In genomic region chr14:75646762-75647161, GRCh38 we compare ENCODE assay signal across 20 cellular contexts. TPM values are rescaled to one million over a fixed set of nuclear protein-coding genes. Genes with fewer than 3 reads are reported as not detected.
DNase-seq lines count a peak whose midpoint lies in the region; ATAC-seq and TF ChIP-seq lines count a peak whose summit lies in the region.
"Had no signal": no experiment of that assay in that cellular context is flagged by ENCODE, and none has a peak within 500 bp of the region (broad histone marks: within the 10 kb centered on the region; RNA-seq: fewer than 3 reads in every experiment).

No MANE protein-coding gene starts in this region.

- CTCF ChIA-PET in HCT116 (lab: Charles Lee) (interaction anchor here (0.6 to 1.1 kb wide), 2 partner anchors 9 to 71 kb away, joined by 3 to 4 read pairs; no protein-coding TSS in a partner anchor), mammary epithelial cell (lab: Charles Lee; ENCODE audit: low non-redundant PET) (no interaction called here)

- H3K9me3 ChIP-seq in HCT116 (ENCODE audit: control insufficient read depth in 1 of 2, insufficient read depth in 1 of 2, low read depth in 1 of 2, low read length in 2 of 2) = no peaks in the 10 kb centered on the region
- no peaks in the 10 kb centered on the region for H3K9me3 ChIP-seq in mammary epithelial cell (replicated peaks; ENCODE audit: insufficient read depth, low read length)
- no peaks in the 10 kb centered on the region for H3K9me3 ChIP-seq in right lobe of liver
- H3K9me3 ChIP-seq in subcutaneous abdominal adipose tissue (ENCODE audit: control insufficient read depth in 5 of 5, low read length in 5 of 5) = no peaks in the 10 kb centered on the region
- H3K9me3 ChIP-seq: psoas muscle, uterus had no signal

- H3K4me3 ChIP-seq in HCT116 (replicated peaks in 1 of 2; ENCODE audit: low read depth in 1 of 2, low read length in 2 of 2) = no peak overlapping the region
- no peak overlapping the region for H3K4me3 ChIP-seq in mammary epithelial cell (replicated peaks in 1 of 3; ENCODE audit: insufficient read depth in 1 of 3, low read depth in 2 of 3, low read length in 3 of 3)
- no peak overlapping the region for H3K4me3 ChIP-seq in right lobe of liver
- no peak overlapping the region for H3K4me3 ChIP-seq in subcutaneous abdominal adipose tissue (ENCODE audit: low read depth in 1 of 5, low read length in 5 of 5)
- H3K4me3 ChIP-seq: dorsolateral prefrontal cortex, psoas muscle, uterus had no signal

- in situ Hi-C loops in mammary epithelial cell (cut with MboI; ENCODE audit: low sequenced_read_pairs in 2 of 2) = loop anchor here in 1 of 2 donors (5.0 kb wide), 1 partner anchor 69 kb away; the partner anchor contains the start of gene FLVCR2

- no peaks in the 10 kb centered on the region for H3K27me3 ChIP-seq in HCT116 (ENCODE audit: insufficient read depth, low read length)
- H3K27me3 ChIP-seq in mammary epithelial cell (ENCODE audit: insufficient read depth, low read length) = no peaks in the 10 kb centered on the region
- no peaks in the 10 kb centered on the region for H3K27me3 ChIP-seq in right lobe of liver
- H3K27me3 ChIP-seq in subcutaneous abdominal adipose tissue (ENCODE audit: control insufficient read depth in 5 of 5, insufficient read depth in 4 of 5, low read length in 5 of 5) = no peaks in the 10 kb centered on the region
- H3K27me3 ChIP-seq: dorsolateral prefrontal cortex, uterus had no signal

- BruUV-seq in HCT116 (replicated peaks; lab: Mats Ljungman, UMichigan) (no TSS peak), mammary epithelial cell (replicated peaks; lab: Mats Ljungman, UMichigan) (no TSS peak)

- H3K4me2 ChIP-seq in HCT116 (ENCODE audit: low read length) = peak overlapping the region; percentile 22; the same call in 1 of the 2 replicates
- no peak overlapping the region for H3K4me2 ChIP-seq in mammary epithelial cell (ENCODE audit: insufficient read depth, low read depth, low read length)

- no peak for ATAC-seq in HCT116
- ATAC-seq in right lobe of liver = peak; percentile 45 to 59 (median 52)
- ATAC-seq in activated CD4-positive, CD25-positive, alpha-beta regulatory T cell treated with anti-CD3 and anti-CD28 coated beads, Interleukin-2, amount 50 U/mL, for 24 hours = no peak
- ATAC-seq: activated CD8-positive, alpha-beta memory T cell treated with anti-CD3 and anti-CD28 coated beads, Interleukin-2, amount 10 ng/mL, durations not matched to agents 7 days and 5 days; activated naive CD8-positive, alpha-beta T cell treated with anti-CD3 and anti-CD28 coated beads, Interleukin-2, amount 50 U/mL, for 24 hours had no signal

- no peak for DNase-seq in HCT116 (ENCODE audit: low read depth, low spot score)
- no peak for DNase-seq in mammary epithelial cell
- DNase-seq in right lobe of liver = peak; percentile 39 to 77 (median 72)
- no peak for DNase-seq in activated CD8-positive, alpha-beta memory T cell treated with anti-CD3 and anti-CD28 coated beads, Interleukin-2, amount 50 U/mL, for 4 hours
- DNase-seq in activated gamma-delta T cell treated with Interleukin-2 at 50 U/mL for 16 hours = no peak
- no peak for DNase-seq in NCI-H1436 treated with DMSO at 0.1 percent for 48 hours (lab: John Stamatoyannopoulos, UW)
- DNase-seq: activated CD4-positive, alpha-beta T cell treated with anti-CD3 and anti-CD28 coated beads, Interleukin-2, amount 10 ng/mL, durations not matched to agents 24 days and 14 days; activated CD8-positive, alpha-beta memory T cell treated with anti-CD3 and anti-CD28 coated beads, Interleukin-2, amount 10 ng/mL, durations not matched to agents 7 days and 5 days; activated naive CD8-positive, alpha-beta T cell treated with anti-CD3 and anti-CD28 coated beads, Interleukin-2, amount 50 U/mL, for 24 hours; CD4-positive, CD25-positive, alpha-beta regulatory T cell; dorsolateral prefrontal cortex; GF-D8; midbrain; NCI-H2171; NCI-H526; Right ventricle myocardium superior; uterus had no signal

- H3K79me2 ChIP-seq in HCT116 (ENCODE audit: insufficient read depth, low read length) (no peaks in the 10 kb centered on the region), mammary epithelial cell (ENCODE audit: insufficient read depth, low read length) (no peaks in the 10 kb centered on the region)

- intact Hi-C loops in HCT116 (cut with micrococcal nuclease) = no loop called here
- intact Hi-C loops in mammary epithelial cell (cut with micrococcal nuclease) = no loop called here
- intact Hi-C loops in right lobe of liver (cut with DNase I) = loop anchor here in 1 of 2 donors (5.0 kb wide), 1 partner anchor 64 kb away; no protein-coding TSS in a partner anchor

- WGBS in mammary epithelial cell (ENCODE audit: low coverage, missing lambda C conversion rate) = 98% methylated on average over 6 of the region's 6 CpGs
- WGBS in right lobe of liver (ENCODE audit: insufficient coverage, low coverage, low lambda C conversion rate, missing lambda C conversion rate) = 24% methylated on average over 5 of the region's 6 CpGs

- H4K20me1 ChIP-seq in HCT116 (ENCODE audit: insufficient read depth) = no peaks in the 10 kb centered on the region
- H4K20me1 ChIP-seq in mammary epithelial cell (ENCODE audit: insufficient read depth, low read length) = no peaks in the 10 kb centered on the region

- RAD21 ChIA-PET in HCT116 (lab: Charles Lee; ENCODE audit: low non-redundant PET in 1 of 2, low total read pairs in 2 of 2, uncharacterized antibody in 2 of 2, unreplicated experiment in 2 of 2) = no interaction called here

- dilution Hi-C loops in mammary epithelial cell (cut with HindIII; ENCODE audit: low sequenced_read_pairs) = loop anchor here (5.0 kb wide), 1 partner anchor 54 kb away; no protein-coding TSS in a partner anchor

- no peak for TF ChIP-seq POLR2A in HCT116 (IDR thresholded peaks at IDR 0.05; ENCODE audit: borderline replicate concordance, extremely low read depth, insufficient read depth, insufficient read length)
- no peak for TF ChIP-seq POLR2A in right lobe of liver (IDR thresholded peaks at IDR 0.05)

- H3K36me3 ChIP-seq in HCT116 (ENCODE audit: control insufficient read depth in 1 of 2, insufficient read depth in 2 of 2, low read length in 2 of 2) (peaks cover 0 to 10% of the 10 kb centered on the region in 2 experiments; a peak in 1 of 4 replicates), mammary epithelial cell (ENCODE audit: insufficient read depth, low read length) (peaks cover 19% of the 10 kb centered on the region), right lobe of liver (peaks cover 0 to 8% (median 6%) of the 10 kb centered on the region in 4 donors), subcutaneous abdominal adipose tissue (ENCODE audit: control insufficient read depth in 5 of 5, insufficient read depth in 5 of 5, low read length in 5 of 5) (peaks cover 7 to 51% (median 34%) of the 10 kb centered on the region in 5 donors)
- H3K36me3 ChIP-seq: uterus had no signal

- H3K4me1 ChIP-seq in HCT116 (ENCODE audit: control insufficient read depth in 1 of 2, insufficient read depth in 2 of 2, low read length in 2 of 2) (peaks cover 25 to 41% of the 10 kb centered on the region in 2 experiments), mammary epithelial cell (ENCODE audit: insufficient read depth, low read length) (peaks cover 38% of the 10 kb centered on the region), right lobe of liver (peaks cover 0 to 65% (median 32%) of the 10 kb centered on the region in 4 donors), subcutaneous abdominal adipose tissue (ENCODE audit: control insufficient read depth in 5 of 5, insufficient read depth in 5 of 5, low read length in 5 of 5) (peaks cover 2 to 22% (median 13%) of the 10 kb centered on the region in 5 donors)
- H3K4me1 ChIP-seq: uterus had no signal

- H3K9ac ChIP-seq in HCT116 (ENCODE audit: low read length) (no peak overlapping the region), mammary epithelial cell (ENCODE audit: insufficient read depth, low read length) (peak overlapping the region; percentile 6), subcutaneous abdominal adipose tissue (ENCODE audit: low read length in 5 of 5) (no peak overlapping the region)

- no peaks in the 10 kb centered on the region for H3K9me2 ChIP-seq in HCT116 (ENCODE audit: insufficient read depth)

- TF ChIP-seq CTCF in HCT116 (IDR thresholded peaks at IDR 0.05 in 2 of 3, conservative IDR thresholded peaks at IDR 0.05 in 1 of 3; ENCODE audit: borderline replicate concordance in 1 of 3, insufficient read depth in 1 of 3, low read depth in 2 of 3, low read length in 2 of 3) (no peak), mammary epithelial cell (conservative IDR thresholded peaks at IDR 0.05 in 1 of 2, IDR thresholded peaks at IDR 0.05 in 1 of 2; ENCODE audit: extremely low read depth in 1 of 2, insufficient read depth in 1 of 2, low read depth in 1 of 2, low read length in 2 of 2) (no peak), right lobe of liver (IDR thresholded peaks at IDR 0.05) (no peak)

- H3K27ac ChIP-seq in HCT116 (ENCODE audit: low read depth, low read length) = no peak overlapping the region
- H3K27ac ChIP-seq in mammary epithelial cell (ENCODE audit: insufficient read depth, low read depth, low read length) = peak overlapping the region; percentile 63
- peak overlapping the region; percentile 41 to 80 (median 78) for H3K27ac ChIP-seq in right lobe of liver
- peak overlapping the region; percentile 7 for H3K27ac ChIP-seq in subcutaneous abdominal adipose tissue (ENCODE audit: low read depth, low read length)
- H3K27ac ChIP-seq: uterus had no signal

- no peak overlapping the region for H2AFZ ChIP-seq in HCT116 (ENCODE audit: low read depth, low read length, poor library complexity, severe bottlenecking)
- H2AFZ ChIP-seq in mammary epithelial cell (ENCODE audit: low read depth, low read length) = no peak overlapping the region

- POLR2A ChIA-PET in HCT116 (lab: Charles Lee) = interaction anchor here (1.0 kb wide), 1 partner anchor 14 kb away, joined by 3 read pairs; the partner anchor contains the start of genes ERG28 and TTLL5

- no peak for TF ChIP-seq RAD21 in HCT116 (IDR thresholded peaks at IDR 0.05; ENCODE audit: low read depth)

TF ChIP-seq in HCT116, 20 proteins besides CTCF, POLR2A, EP300 and RAD21 (continues in another document):
- no peak for TF ChIP-seq YY1 (IDR thresholded peaks at IDR 0.05; ENCODE audit: extremely low read depth, insufficient replicate concordance, low read depth, low read length)
- TF ChIP-seq SRF (IDR thresholded peaks at IDR 0.05; ENCODE audit: low read depth) = no peak
- TF ChIP-seq ZNF274 (IDR thresholded peaks at IDR 0.05; ENCODE audit: low read depth, low read length) = no peak
- TF ChIP-seq EZH2 (IDR thresholded peaks at IDR 0.05) = no peak
- no peak for TF ChIP-seq CBX3 (IDR thresholded peaks at IDR 0.05; ENCODE audit: low read depth)
- no peak for TF ChIP-seq SP1 (IDR thresholded peaks at IDR 0.05; ENCODE audit: low read depth)

RNA-seq across cellular contexts. Expression of gene ERG28, which starts 13.9 kb away (rescaled TPM):
- total RNA-seq in HCT116 (2021; ENCODE audit: unreplicated experiment) = 18.4 TPM
- 16.1 and 17.3 TPM in 2 replicates for polyA plus RNA-seq in HCT116 (2012)
- 10 to 100 TPM in 1 of 2 donors, 1 to 10 TPM in 1; 9.5 to 26.9 TPM for total RNA-seq in mammary epithelial cell
- polyA plus RNA-seq in mammary epithelial cell = 48.3 TPM
- 47.4 TPM for polyA minus RNA-seq in mammary epithelial cell
- total RNA-seq in right lobe of liver = 10 to 100 TPM in 5 of 6 experiments, 1 to 10 TPM in 1; 7.9 to 31.5 (median 20.1) TPM

RNA-seq across cellular contexts. Expression of gene TTLL5, which starts 14.3 kb away (rescaled TPM):
- total RNA-seq in HCT116 (2021; ENCODE audit: unreplicated experiment) (26.2 TPM), mammary epithelial cell (10 to 100 TPM; 22.2 to 37.0 TPM), right lobe of liver (10 to 100 TPM in 4 of 6 experiments, 1 to 10 TPM in 2; 7.4 to 13.8 (median 11.9) TPM)
- 15.1 and 16.5 TPM in 2 replicates for polyA plus RNA-seq in HCT116 (2012)
- 12.2 TPM for polyA plus RNA-seq in mammary epithelial cell
- 137 TPM for polyA minus RNA-seq in mammary epithelial cell

Comparison
In these comparisons a context has a peak if more than half of its experiments do, and no peak if none do; other contexts are left out.
1. ATAC-seq: peak in right lobe of liver (4 of 4); none in HCT116 (single experiment) and activated CD4-positive, CD25-positive, alpha-beta regulatory T cell treated with anti-CD3 and anti-CD28 coated beads, Interleukin-2, amount 50 U/mL, for 24 hours (0 of 2).
2. DNase-seq: peak in right lobe of liver (3 of 3); none in HCT116 (single experiment), mammary epithelial cell (single experiment), activated CD8-positive, alpha-beta memory T cell treated with anti-CD3 and anti-CD28 coated beads, Interleukin-2, amount 50 U/mL, for 4 hours (single experiment), activated gamma-delta T cell treated with Interleukin-2 at 50 U/mL for 16 hours (single experiment) and NCI-H1436 treated with DMSO at 0.1 percent for 48 hours (single experiment).